Comparison of ENCODE assay signal across 8 cellular contexts in the genomic region with DNA sequence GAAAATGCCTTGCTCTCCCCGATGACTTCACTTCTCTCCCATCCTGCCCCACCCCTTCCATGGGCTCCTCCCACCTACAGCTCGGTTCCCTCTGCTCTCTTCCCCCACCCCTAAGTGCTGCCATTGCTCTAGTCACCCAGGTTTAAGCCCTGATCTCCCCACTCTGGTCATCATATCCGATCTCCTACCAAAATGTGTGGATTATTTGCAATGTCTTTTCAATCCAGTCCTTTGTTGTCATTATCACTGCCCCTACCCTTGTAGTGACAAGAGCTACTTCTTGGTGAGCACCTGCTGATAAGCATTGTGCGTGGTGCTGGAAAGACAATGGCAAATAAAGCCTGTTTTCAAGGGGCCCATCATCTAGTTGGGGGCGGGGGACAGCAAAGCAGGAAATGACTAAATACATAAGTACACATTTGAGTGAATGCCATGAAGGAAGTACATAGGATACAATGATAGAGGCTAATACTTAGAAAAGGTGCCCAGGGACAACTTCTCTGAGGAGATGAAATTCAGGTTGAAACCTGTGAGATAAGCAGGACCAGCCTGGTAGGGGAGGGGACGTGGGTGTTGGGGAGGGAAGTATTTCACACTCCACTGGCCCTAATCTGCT.
DNase-seq lines count a peak whose midpoint lies in the region; ATAC-seq and TF ChIP-seq lines count a peak whose summit lies in the region.

No MANE protein-coding gene starts in this region.

- H3K9ac ChIP-seq in SK-N-SH = no peak overlapping the region

- peak overlapping the region; percentile 60 for H3K27ac Mint-ChIP-seq in T-helper 1 cell treated with Interleukin-12 subunit alpha and Interleukin-12 subunit beta and Interleukin-4 antibody, amounts not matched to agents 30 μg/mL and 1 μg/mL, for 36 hours

- 30% methylated on average over 6 of the region's 6 CpGs for WGBS in SK-N-SH (ENCODE audit: low lambda C conversion rate)

- H2AFZ ChIP-seq in SK-N-SH (ENCODE audit: low read depth) = peak overlapping the region; percentile 11; the same call in 1 of the 2 replicates

- H3K79me2 ChIP-seq in SK-N-SH (ENCODE audit: insufficient read depth) = no peaks in the 10 kb centered on the region

- POLR2A ChIA-PET in SK-N-SH (lab: Yijun Ruan, JAX) = no interaction called here

- no peak for ATAC-seq in SK-N-SH treated with all-trans-retinoic acid at 6 μM for 48 hours
- ATAC-seq in HG02870 (IDR thresholded peaks at IDR 0.05; ENCODE audit: unreplicated experiment) = peak; percentile 65
- no peak for ATAC-seq in GM19467 (IDR thresholded peaks at IDR 0.05; ENCODE audit: unreplicated experiment)
- ATAC-seq in GM21390 (IDR thresholded peaks at IDR 0.05; ENCODE audit: unreplicated experiment) = no peak

- no peak for TF ChIP-seq CTCF in SK-N-SH (IDR thresholded peaks at IDR 0.05)

- H3K9me3 Mint-ChIP-seq in T-helper 1 cell treated with Interleukin-12 subunit alpha and Interleukin-12 subunit beta and Interleukin-4 antibody, amounts not matched to agents 30 μg/mL and 1 μg/mL, for 36 hours = no peaks in the 10 kb centered on the region

- no peak for TF ChIP-seq EP300 in SK-N-SH (IDR thresholded peaks at IDR 0.05; ENCODE audit: borderline replicate concordance in 1 of 2, low read depth in 1 of 2, low read length in 1 of 2)

- no peak overlapping the region for H3K4me3 ChIP-seq in SK-N-SH (ENCODE audit: low read depth in 2 of 2, low read length in 1 of 2)

- no peaks in the 10 kb centered on the region for H4K20me1 ChIP-seq in SK-N-SH (ENCODE audit: insufficient read depth)

- H3K4me1 ChIP-seq in SK-N-SH (ENCODE audit: control insufficient read depth in 1 of 2, insufficient read depth in 2 of 2, low read depth in 1 of 2, low read length in 1 of 2) = peaks cover 0 to 6% of the 10 kb centered on the region in 2 experiments; a peak in 1 of 4 replicates

- no peaks in the 10 kb centered on the region for H3K9me2 ChIP-seq in SK-N-SH

- H3K4me1 Mint-ChIP-seq in T-helper 1 cell treated with Interleukin-12 subunit alpha and Interleukin-12 subunit beta and Interleukin-4 antibody, amounts not matched to agents 30 μg/mL and 1 μg/mL, for 36 hours (ENCODE audit: low read depth) = peaks cover 36% of the 10 kb centered on the region

- peaks cover 5% of the 10 kb centered on the region for H3K36me3 Mint-ChIP-seq in T-helper 1 cell treated with Interleukin-12 subunit alpha and Interleukin-12 subunit beta and Interleukin-4 antibody, amounts not matched to agents 30 μg/mL and 1 μg/mL, for 36 hours (ENCODE audit: low read depth)

- no peak for TF ChIP-seq RAD21 in SK-N-SH (IDR thresholded peaks at IDR 0.05; ENCODE audit: low read length)

- H3K4me3 Mint-ChIP-seq in T-helper 1 cell treated with Interleukin-12 subunit alpha and Interleukin-12 subunit beta and Interleukin-4 antibody, amounts not matched to agents 30 μg/mL and 1 μg/mL, for 36 hours = no peak overlapping the region

- DNase-seq in SK-N-SH (no peak), lung microvascular endothelial cell (ENCODE audit: low read depth in 2 of 2) (peak; percentile 19 to 53)
- DNase-seq in central memory CD4-positive, alpha-beta T cell = no peak

- peaks cover 0 to 2% of the 10 kb centered on the region in 2 experiments for H3K36me3 ChIP-seq in SK-N-SH (replicated peaks in 1 of 2; ENCODE audit: control insufficient read depth in 1 of 2, insufficient read depth in 2 of 2, low read length in 1 of 2)

- 0 out of 2 replicates have a peak overlapping the region, but pooled peaks have one; percentile 17 for H3K4me2 ChIP-seq in SK-N-SH

- no peaks in the 10 kb centered on the region for H3F3A ChIP-seq in SK-N-SH (replicated peaks; ENCODE audit: insufficient read depth)

- H3K9me3 ChIP-seq in SK-N-SH = no peaks in the 10 kb centered on the region

- no peaks in the 10 kb centered on the region for H3K27me3 Mint-ChIP-seq in T-helper 1 cell treated with Interleukin-12 subunit alpha and Interleukin-12 subunit beta and Interleukin-4 antibody, amounts not matched to agents 30 μg/mL and 1 μg/mL, for 36 hours (ENCODE audit: low read depth)

- no peak overlapping the region for H3K27ac ChIP-seq in SK-N-SH (ENCODE audit: low read depth in 2 of 2, low read length in 1 of 2)

- CTCF ChIA-PET in SK-N-SH (lab: Yijun Ruan, JAX) = interaction anchor here (1.2 kb wide), 1 partner anchor 21 kb away, joined by 3 read pairs; no protein-coding TSS in a partner anchor

- H3K27me3 ChIP-seq in SK-N-SH (ENCODE audit: insufficient read depth) = no peaks in the 10 kb centered on the region; the same call in 1 of the 2 replicates

TF ChIP-seq in SK-N-SH, 30 proteins besides CTCF, POLR2A, EP300 and RAD21 (continues in another document):
- TF ChIP-seq FOXM1 (IDR thresholded peaks at IDR 0.05; ENCODE audit: low read depth) (no peak), POLR2AphosphoS5 (IDR thresholded peaks at IDR 0.05; ENCODE audit: low read depth, low read length) (no peak), GATA2 (CRISPR knock-in tag; IDR thresholded peaks at IDR 0.05) (no peak), TAF1 (IDR thresholded peaks at IDR 0.05; ENCODE audit: borderline replicate concordance, low read depth, low read length) (no peak), TCF12 (IDR thresholded peaks at IDR 0.05) (no peak), MXI1 (IDR thresholded peaks at IDR 0.05; ENCODE audit: low read depth, low read length) (no peak), ELF1 (IDR thresholded peaks at IDR 0.05) (no peak), ZBTB33 (IDR thresholded peaks at IDR 0.05; ENCODE audit: borderline replicate concordance, low read depth) (no peak), JUND (IDR thresholded peaks at IDR 0.05) (no peak), NFIC (IDR thresholded peaks at IDR 0.05; ENCODE audit: borderline replicate concordance) (no peak)
- TF ChIP-seq, protein P1, sequence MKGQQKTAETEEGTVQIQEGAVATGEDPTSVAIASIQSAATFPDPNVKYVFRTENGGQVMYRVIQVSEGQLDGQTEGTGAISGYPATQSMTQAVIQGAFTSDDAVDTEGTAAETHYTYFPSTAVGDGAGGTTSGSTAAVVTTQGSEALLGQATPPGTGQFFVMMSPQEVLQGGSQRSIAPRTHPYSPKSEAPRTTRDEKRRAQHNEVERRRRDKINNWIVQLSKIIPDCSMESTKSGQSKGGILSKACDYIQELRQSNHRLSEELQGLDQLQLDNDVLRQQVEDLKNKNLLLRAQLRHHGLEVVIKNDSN (IDR thresholded peaks at IDR 0.05; ENCODE audit: borderline replicate concordance, low read depth) = no peak

TF ChIP-seq in SK-N-SH treated with all-trans-retinoic acid at 6 μM for 48 hours, 23 proteins besides CTCF, POLR2A, EP300 and RAD21 (continues in another document):
- TF ChIP-seq ISL1 (CRISPR knock-in tag; IDR thresholded peaks at IDR 0.05) = no peak
- TF ChIP-seq, protein P2, sequence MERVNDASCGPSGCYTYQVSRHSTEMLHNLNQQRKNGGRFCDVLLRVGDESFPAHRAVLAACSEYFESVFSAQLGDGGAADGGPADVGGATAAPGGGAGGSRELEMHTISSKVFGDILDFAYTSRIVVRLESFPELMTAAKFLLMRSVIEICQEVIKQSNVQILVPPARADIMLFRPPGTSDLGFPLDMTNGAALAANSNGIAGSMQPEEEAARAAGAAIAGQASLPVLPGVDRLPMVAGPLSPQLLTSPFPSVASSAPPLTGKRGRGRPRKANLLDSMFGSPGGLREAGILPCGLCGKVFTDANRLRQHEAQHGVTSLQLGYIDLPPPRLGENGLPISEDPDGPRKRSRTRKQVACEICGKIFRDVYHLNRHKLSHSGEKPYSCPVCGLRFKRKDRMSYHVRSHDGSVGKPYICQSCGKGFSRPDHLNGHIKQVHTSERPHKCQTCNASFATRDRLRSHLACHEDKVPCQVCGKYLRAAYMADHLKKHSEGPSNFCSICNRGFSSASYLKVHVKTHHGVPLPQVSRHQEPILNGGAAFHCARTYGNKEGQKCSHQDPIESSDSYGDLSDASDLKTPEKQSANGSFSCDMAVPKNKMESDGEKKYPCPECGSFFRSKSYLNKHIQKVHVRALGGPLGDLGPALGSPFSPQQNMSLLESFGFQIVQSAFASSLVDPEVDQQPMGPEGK (CRISPR knock-in tag; IDR thresholded peaks at IDR 0.05; ENCODE audit: borderline replicate concordance) = no peak
- TF ChIP-seq OSR1 (CRISPR knock-in tag; IDR thresholded peaks at IDR 0.05) = no peak
- TF ChIP-seq, protein P3, sequence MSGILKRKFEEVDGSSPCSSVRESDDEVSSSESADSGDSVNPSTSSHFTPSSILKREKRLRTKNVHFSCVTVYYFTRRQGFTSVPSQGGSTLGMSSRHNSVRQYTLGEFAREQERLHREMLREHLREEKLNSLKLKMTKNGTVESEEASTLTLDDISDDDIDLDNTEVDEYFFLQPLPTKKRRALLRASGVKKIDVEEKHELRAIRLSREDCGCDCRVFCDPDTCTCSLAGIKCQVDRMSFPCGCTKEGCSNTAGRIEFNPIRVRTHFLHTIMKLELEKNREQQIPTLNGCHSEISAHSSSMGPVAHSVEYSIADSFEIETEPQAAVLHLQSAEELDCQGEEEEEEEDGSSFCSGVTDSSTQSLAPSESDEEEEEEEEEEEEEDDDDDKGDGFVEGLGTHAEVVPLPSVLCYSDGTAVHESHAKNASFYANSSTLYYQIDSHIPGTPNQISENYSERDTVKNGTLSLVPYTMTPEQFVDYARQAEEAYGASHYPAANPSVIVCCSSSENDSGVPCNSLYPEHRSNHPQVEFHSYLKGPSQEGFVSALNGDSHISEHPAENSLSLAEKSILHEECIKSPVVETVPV (CRISPR knock-in tag; IDR thresholded peaks at IDR 0.05) = no peak
- TF ChIP-seq GLIS3 (CRISPR knock-in tag; IDR thresholded peaks at IDR 0.05) = no peak
- no peak for TF ChIP-seq ZNF8 (CRISPR knock-in tag; IDR thresholded peaks at IDR 0.05)
- TF ChIP-seq TOX (CRISPR knock-in tag; IDR thresholded peaks at IDR 0.05; ENCODE audit: borderline replicate concordance) = no peak
- TF ChIP-seq ARNTL (CRISPR knock-in tag; IDR thresholded peaks at IDR 0.05; ENCODE audit: borderline replicate concordance, low read depth) = no peak
- no peak for TF ChIP-seq ZFP3 (CRISPR knock-in tag; IDR thresholded peaks at IDR 0.05)
- no peak for TF ChIP-seq ZC3H10 (CRISPR knock-in tag; IDR thresholded peaks at IDR 0.05)
- TF ChIP-seq, protein P4, sequence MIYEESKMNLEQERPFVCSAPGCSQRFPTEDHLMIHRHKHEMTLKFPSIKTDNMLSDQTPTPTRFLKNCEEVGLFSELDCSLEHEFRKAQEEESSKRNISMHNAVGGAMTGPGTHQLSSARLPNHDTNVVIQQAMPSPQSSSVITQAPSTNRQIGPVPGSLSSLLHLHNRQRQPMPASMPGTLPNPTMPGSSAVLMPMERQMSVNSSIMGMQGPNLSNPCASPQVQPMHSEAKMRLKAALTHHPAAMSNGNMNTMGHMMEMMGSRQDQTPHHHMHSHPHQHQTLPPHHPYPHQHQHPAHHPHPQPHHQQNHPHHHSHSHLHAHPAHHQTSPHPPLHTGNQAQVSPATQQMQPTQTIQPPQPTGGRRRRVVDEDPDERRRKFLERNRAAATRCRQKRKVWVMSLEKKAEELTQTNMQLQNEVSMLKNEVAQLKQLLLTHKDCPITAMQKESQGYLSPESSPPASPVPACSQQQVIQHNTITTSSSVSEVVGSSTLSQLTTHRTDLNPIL (CRISPR knock-in tag; IDR thresholded peaks at IDR 0.05; ENCODE audit: low read depth) = no peak
- TF ChIP-seq CSDC2 (CRISPR knock-in tag; IDR thresholded peaks at IDR 0.05) = no peak

Comparison
In these comparisons a context has a peak if more than half of its experiments do, and no peak if none do; other contexts are left out.
1. DNase-seq: peak in lung microvascular endothelial cell (2 of 2); none in SK-N-SH (single experiment) and central memory CD4-positive, alpha-beta T cell (single experiment).